17 cellular contexts compared by ENCODE assay signal in the genomic region with DNA sequence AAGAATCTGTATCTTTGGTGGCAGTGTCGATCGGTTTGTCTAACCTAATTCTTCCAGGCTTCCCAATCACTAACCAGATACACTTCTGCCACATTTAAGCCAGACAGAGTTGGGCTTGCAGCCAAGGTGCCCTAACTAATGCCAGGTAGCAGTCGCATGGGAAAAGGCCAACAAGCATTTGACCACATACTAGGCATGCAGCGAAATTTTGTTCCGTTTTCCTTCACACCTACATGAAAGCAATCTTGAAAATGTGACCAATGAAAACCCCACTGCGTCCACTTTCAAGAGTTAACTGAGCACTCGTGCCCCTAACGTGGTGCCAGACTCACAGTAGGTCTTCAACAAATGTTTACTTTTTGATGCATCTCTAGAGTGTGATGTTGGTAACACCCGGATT.
DNase-seq lines count a peak whose midpoint lies in the region; ATAC-seq and TF ChIP-seq lines count a peak whose summit lies in the region.
"Had no signal": no experiment of that assay in that cellular context is flagged by ENCODE, and none has a peak within 500 bp of the region (broad histone marks: within the 10 kb centered on the region; RNA-seq: fewer than 3 reads in every experiment).

No MANE protein-coding gene starts in this region.

- no peak for TF ChIP-seq RAD21 in SK-N-SH (IDR thresholded peaks at IDR 0.05; ENCODE audit: low read length)

- peaks cover 3% of the 10 kb centered on the region; the same call in 1 of the 2 replicates for H3K79me2 ChIP-seq in SK-N-SH (ENCODE audit: insufficient read depth)

- peaks cover 22% of the 10 kb centered on the region for H3F3A ChIP-seq in SK-N-SH (replicated peaks; ENCODE audit: insufficient read depth)

- H3K9me3 ChIP-seq in SK-N-SH (no peaks in the 10 kb centered on the region), SJSA1 (replicated peaks) (no peaks in the 10 kb centered on the region), thyroid gland (no peaks in the 10 kb centered on the region)

- no peak for TF ChIP-seq CTCF in SK-N-SH (IDR thresholded peaks at IDR 0.05)
- no peak for TF ChIP-seq CTCF in thyroid gland (IDR thresholded peaks at IDR 0.05)

- CTCF ChIA-PET in SK-N-SH (lab: Yijun Ruan, JAX), result interaction anchor here (1.0 to 2.1 kb wide), 2 partner anchors 17 to 198 kb away, joined by 5 to 7 read pairs; no protein-coding TSS in a partner anchor

- H3K4me2 ChIP-seq in SK-N-SH, result peak overlapping the region; percentile 60; the same call in 1 of the 2 replicates

- no peaks in the 10 kb centered on the region for H4K20me1 ChIP-seq in SK-N-SH (ENCODE audit: insufficient read depth)

- H3K27ac ChIP-seq in SK-N-SH (ENCODE audit: low read depth in 2 of 2, low read length in 1 of 2) (peak overlapping the region; percentile 86 to 91), SJSA1 (peak overlapping the region; percentile 92), thyroid gland (no peak overlapping the region)

- peak overlapping the region; percentile 71; the same call in 1 of the 2 replicates for H3K9ac ChIP-seq in SK-N-SH

- WGBS in SK-N-SH (ENCODE audit: low lambda C conversion rate), result 77% methylated on average over 9 of the region's 9 CpGs
- 75 to 79% methylated on average over 9 of the region's 9 CpGs for WGBS in thyroid gland, 2 donors

- intact Hi-C loops in thyroid gland (cut with DNase I), result no loop called here

- ATAC-seq in SK-N-SH treated with all-trans-retinoic acid at 6 μM for 48 hours, result no peak; the same call in 1 of the 3 replicates
- peak; percentile 58 for ATAC-seq in left lobe of liver
- ATAC-seq: activated CD4-positive, alpha-beta T cell treated with anti-CD3 and anti-CD28 coated beads for 36 hours; natural killer cell had no signal

- TF ChIP-seq EP300 in SK-N-SH (IDR thresholded peaks at IDR 0.05; ENCODE audit: borderline replicate concordance in 1 of 2, low read depth in 1 of 2, low read length in 1 of 2), result no peak

- DNase-seq in SK-N-SH, result no peak
- no peak for DNase-seq in SJSA1 (ENCODE audit: low read depth in 1 of 2, low spot score in 2 of 2)
- peak; percentile 88 for DNase-seq in left lobe of liver (ENCODE audit: low spot score)
- DNase-seq in thyroid gland, result peak; percentile 57 to 73
- DNase-seq in Kasumi-1 (lab: John Stamatoyannopoulos, UW), result no peak
- no peak for DNase-seq in DMS53 (lab: John Stamatoyannopoulos, UW)
- DNase-seq in stimulated activated CD4-positive, alpha-beta T cell treated with anti-CD3 and anti-CD28 coated beads, Interleukin-1b, Interleukin-23, amount 100 ng/mL, for 48 hours, result no peak
- DNase-seq: activated CD4-positive, alpha-beta T cell treated with anti-CD3 and anti-CD28 coated beads for 36 hours; activated naive CD4-positive, alpha-beta T cell treated with anti-CD3 and anti-CD28 coated beads, Interleukin-2, amount 10 ng/mL, durations not matched to agents 7 days and 5 days; activated T-cell treated with anti-CD3 and anti-CD28 coated beads for 4 hours; GOT3; hippocampal formation; natural killer cell; NCI-H2107; Right ventricle myocardium superior; stimulated activated CD4-positive, alpha-beta T cell treated with anti-CD3 and anti-CD28 coated beads, Interleukin-4, amount 100 ng/mL, for 1 hour had no signal

- POLR2A ChIA-PET in SK-N-SH (lab: Yijun Ruan, JAX), result no interaction called here

- H3K4me3 ChIP-seq in SK-N-SH (ENCODE audit: low read depth in 2 of 2, low read length in 1 of 2) (no peak overlapping the region), SJSA1 (no peak overlapping the region), thyroid gland (replicated peaks in 1 of 3) (no peak overlapping the region)

- no peak overlapping the region for H2AFZ ChIP-seq in SK-N-SH (ENCODE audit: low read depth)

- no peaks in the 10 kb centered on the region for H3K9me2 ChIP-seq in SK-N-SH

- no peak for TF ChIP-seq POLR2A in thyroid gland (IDR thresholded peaks at IDR 0.05)

- no peaks in the 10 kb centered on the region for H3K36me3 ChIP-seq in SK-N-SH (replicated peaks in 1 of 2; ENCODE audit: control insufficient read depth in 1 of 2, insufficient read depth in 2 of 2, low read length in 1 of 2)
- H3K36me3 ChIP-seq in SJSA1, result no peaks in the 10 kb centered on the region
- no peaks in the 10 kb centered on the region for H3K36me3 ChIP-seq in thyroid gland

- no peaks in the 10 kb centered on the region for H3K27me3 ChIP-seq in SK-N-SH (ENCODE audit: insufficient read depth)
- H3K27me3 ChIP-seq in SJSA1 (replicated peaks), result no peaks in the 10 kb centered on the region
- H3K27me3 ChIP-seq in thyroid gland, result no peaks in the 10 kb centered on the region

- H3K4me1 ChIP-seq in SK-N-SH (ENCODE audit: control insufficient read depth in 1 of 2, insufficient read depth in 2 of 2, low read depth in 1 of 2, low read length in 1 of 2) (peaks cover 14 to 23% of the 10 kb centered on the region in 2 experiments), SJSA1 (replicated peaks) (peaks cover 73% of the 10 kb centered on the region), thyroid gland (no peaks in the 10 kb centered on the region)

TF ChIP-seq in SK-N-SH, 30 proteins besides CTCF, POLR2A, EP300 and RAD21 (continues in another document):
- TF ChIP-seq NRF1 (IDR thresholded peaks at IDR 0.05; ENCODE audit: low read depth, low read length) (no peak), NFIC (IDR thresholded peaks at IDR 0.05; ENCODE audit: borderline replicate concordance) (peak; percentile 27), GATA2 (CRISPR knock-in tag; IDR thresholded peaks at IDR 0.05) (no peak), CHD2 (IDR thresholded peaks at IDR 0.05; ENCODE audit: low read length, partially characterized antibody) (no peak), POLR2AphosphoS5 (IDR thresholded peaks at IDR 0.05; ENCODE audit: low read depth, low read length) (no peak; the same call in 1 of the 2 replicates), RCOR1 (IDR thresholded peaks at IDR 0.05; ENCODE audit: low read length) (no peak), TCF12 (IDR thresholded peaks at IDR 0.05) (peak; percentile 53; the same call in 1 of the 2 replicates)
- TF ChIP-seq, protein P1, sequence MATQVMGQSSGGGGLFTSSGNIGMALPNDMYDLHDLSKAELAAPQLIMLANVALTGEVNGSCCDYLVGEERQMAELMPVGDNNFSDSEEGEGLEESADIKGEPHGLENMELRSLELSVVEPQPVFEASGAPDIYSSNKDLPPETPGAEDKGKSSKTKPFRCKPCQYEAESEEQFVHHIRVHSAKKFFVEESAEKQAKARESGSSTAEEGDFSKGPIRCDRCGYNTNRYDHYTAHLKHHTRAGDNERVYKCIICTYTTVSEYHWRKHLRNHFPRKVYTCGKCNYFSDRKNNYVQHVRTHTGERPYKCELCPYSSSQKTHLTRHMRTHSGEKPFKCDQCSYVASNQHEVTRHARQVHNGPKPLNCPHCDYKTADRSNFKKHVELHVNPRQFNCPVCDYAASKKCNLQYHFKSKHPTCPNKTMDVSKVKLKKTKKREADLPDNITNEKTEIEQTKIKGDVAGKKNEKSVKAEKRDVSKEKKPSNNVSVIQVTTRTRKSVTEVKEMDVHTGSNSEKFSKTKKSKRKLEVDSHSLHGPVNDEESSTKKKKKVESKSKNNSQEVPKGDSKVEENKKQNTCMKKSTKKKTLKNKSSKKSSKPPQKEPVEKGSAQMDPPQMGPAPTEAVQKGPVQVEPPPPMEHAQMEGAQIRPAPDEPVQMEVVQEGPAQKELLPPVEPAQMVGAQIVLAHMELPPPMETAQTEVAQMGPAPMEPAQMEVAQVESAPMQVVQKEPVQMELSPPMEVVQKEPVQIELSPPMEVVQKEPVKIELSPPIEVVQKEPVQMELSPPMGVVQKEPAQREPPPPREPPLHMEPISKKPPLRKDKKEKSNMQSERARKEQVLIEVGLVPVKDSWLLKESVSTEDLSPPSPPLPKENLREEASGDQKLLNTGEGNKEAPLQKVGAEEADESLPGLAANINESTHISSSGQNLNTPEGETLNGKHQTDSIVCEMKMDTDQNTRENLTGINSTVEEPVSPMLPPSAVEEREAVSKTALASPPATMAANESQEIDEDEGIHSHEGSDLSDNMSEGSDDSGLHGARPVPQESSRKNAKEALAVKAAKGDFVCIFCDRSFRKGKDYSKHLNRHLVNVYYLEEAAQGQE (IDR thresholded peaks at IDR 0.05; ENCODE audit: low read depth, low read length), result no peak

TF ChIP-seq in SK-N-SH treated with all-trans-retinoic acid at 6 μM for 48 hours, 23 proteins besides CTCF, POLR2A, EP300 and RAD21 (continues in another document):
- TF ChIP-seq, protein P2, sequence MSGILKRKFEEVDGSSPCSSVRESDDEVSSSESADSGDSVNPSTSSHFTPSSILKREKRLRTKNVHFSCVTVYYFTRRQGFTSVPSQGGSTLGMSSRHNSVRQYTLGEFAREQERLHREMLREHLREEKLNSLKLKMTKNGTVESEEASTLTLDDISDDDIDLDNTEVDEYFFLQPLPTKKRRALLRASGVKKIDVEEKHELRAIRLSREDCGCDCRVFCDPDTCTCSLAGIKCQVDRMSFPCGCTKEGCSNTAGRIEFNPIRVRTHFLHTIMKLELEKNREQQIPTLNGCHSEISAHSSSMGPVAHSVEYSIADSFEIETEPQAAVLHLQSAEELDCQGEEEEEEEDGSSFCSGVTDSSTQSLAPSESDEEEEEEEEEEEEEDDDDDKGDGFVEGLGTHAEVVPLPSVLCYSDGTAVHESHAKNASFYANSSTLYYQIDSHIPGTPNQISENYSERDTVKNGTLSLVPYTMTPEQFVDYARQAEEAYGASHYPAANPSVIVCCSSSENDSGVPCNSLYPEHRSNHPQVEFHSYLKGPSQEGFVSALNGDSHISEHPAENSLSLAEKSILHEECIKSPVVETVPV (CRISPR knock-in tag; IDR thresholded peaks at IDR 0.05), result no peak
- no peak for TF ChIP-seq TOX (CRISPR knock-in tag; IDR thresholded peaks at IDR 0.05; ENCODE audit: borderline replicate concordance)
- no peak for TF ChIP-seq ZFP3 (CRISPR knock-in tag; IDR thresholded peaks at IDR 0.05)
- no peak for TF ChIP-seq ZC3H10 (CRISPR knock-in tag; IDR thresholded peaks at IDR 0.05)
- no peak for TF ChIP-seq ISL1 (CRISPR knock-in tag; IDR thresholded peaks at IDR 0.05)
- TF ChIP-seq ESRRG (CRISPR knock-in tag; IDR thresholded peaks at IDR 0.05), result no peak

Comparison
In these comparisons a context has a peak if more than half of its experiments do, and no peak if none do; other contexts are left out.
1. DNase-seq: peak in left lobe of liver (single experiment) and thyroid gland (2 of 2); none in SK-N-SH (single experiment), SJSA1 (0 of 2), Kasumi-1 (0 of 2), DMS53 (single experiment) and stimulated activated CD4-positive, alpha-beta T cell treated with anti-CD3 and anti-CD28 coated beads, Interleukin-1b, Interleukin-23, amount 100 ng/mL, for 48 hours (single experiment).
2. H3K27ac ChIP-seq: peak in SK-N-SH (2 of 2) and SJSA1 (single experiment); none in thyroid gland (0 of 3).